ENCODE assay signal across 8 cellular contexts in the genomic region with DNA sequence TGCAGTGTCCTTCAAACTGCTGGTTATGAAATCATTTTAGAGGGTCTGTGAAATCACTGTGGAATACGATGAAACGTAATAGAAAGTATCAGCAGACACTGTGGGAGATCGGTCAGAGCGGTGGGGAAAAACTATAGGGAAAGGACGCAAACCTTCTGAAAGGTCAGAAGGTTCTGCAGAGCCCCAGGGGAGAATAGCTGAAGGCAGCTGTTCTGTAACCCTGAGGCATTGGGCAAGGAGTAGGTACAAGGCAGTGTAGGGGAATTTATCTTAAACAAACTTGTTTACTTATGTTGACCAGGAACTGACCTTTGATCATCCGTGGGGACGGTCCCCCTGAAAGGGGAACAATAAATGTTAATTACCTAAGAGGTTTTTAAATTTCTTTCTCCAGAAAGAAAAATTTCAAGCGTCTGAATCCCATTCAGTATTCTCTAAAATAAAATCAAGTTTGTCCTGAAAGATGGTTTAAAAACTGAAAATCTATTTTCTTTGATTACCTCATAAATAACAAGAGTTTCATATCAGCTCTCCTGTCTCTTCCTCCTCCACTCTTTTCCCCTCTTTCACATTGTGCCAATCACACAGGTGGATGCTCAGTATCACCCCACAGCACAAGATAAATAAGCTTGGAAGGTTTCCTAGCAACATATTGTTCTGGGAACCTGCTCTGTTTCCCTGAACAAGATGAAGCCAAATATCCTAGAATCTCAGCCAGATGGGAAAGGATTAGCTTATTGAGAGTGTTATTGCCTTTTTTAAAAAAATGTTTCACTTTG.
A peak's percentile ranks its signal among the peaks of the same experiment; 100 is the strongest.
DNase-seq lines count a peak whose midpoint lies in the region; ATAC-seq, FAIRE-seq and TF ChIP-seq lines count a peak whose summit lies in the region.

No MANE protein-coding gene starts in this region.

- peak; percentile 47 for ATAC-seq in GM21723 (IDR thresholded peaks at IDR 0.05; ENCODE audit: unreplicated experiment)
- ATAC-seq in effector memory CD8-positive, alpha-beta T cell (replicated peaks): no peak
- ATAC-seq in stimulated activated naive CD8-positive, alpha-beta T cell treated with anti-CD3 and anti-CD28 coated beads, Interleukin-15, Interleukin-2, amounts not matched to agents 100 U/mL and 50 U/mL, for 24 hours: no peak

- H3K4me1 Mint-ChIP-seq in effector memory CD8-positive, alpha-beta T cell (ENCODE audit: low read depth in 2 of 2): peaks cover 8 to 34% of the 10 kb centered on the region in 2 donors

- no peak overlapping the region for H3K4me3 Mint-ChIP-seq in effector memory CD8-positive, alpha-beta T cell

- FAIRE-seq in HTR-8/SVneo (lab: Jason Lieb, UNC): no peak
- no peak for FAIRE-seq in RCC 7860 (lab: Jason Lieb, UNC)

- CTCF ChIA-PET in HEK293T (lab: Yijun Ruan, JAX): interaction anchor here (0.6 to 1.6 kb wide), 3 partner anchors 45 to 1235 kb away, joined by 3 to 4 read pairs (median 3); no protein-coding TSS in a partner anchor

- H3K9me3 Mint-ChIP-seq in effector memory CD8-positive, alpha-beta T cell: no peaks in the 10 kb centered on the region

- no peaks in the 10 kb centered on the region for H3K27me3 Mint-ChIP-seq in effector memory CD8-positive, alpha-beta T cell

- peaks cover 14% of the 10 kb centered on the region for H3K36me3 Mint-ChIP-seq in effector memory CD8-positive, alpha-beta T cell (ENCODE audit: insufficient read depth)

- POLR2A ChIA-PET in HEK293T (lab: Yijun Ruan, JAX): interaction anchor here (1.5 kb wide), 1 partner anchor 46 kb away, joined by 6 read pairs; the partner anchor contains the start of gene CACYBP

- H3K27ac Mint-ChIP-seq in effector memory CD8-positive, alpha-beta T cell: peak overlapping the region; percentile 57 to 86

- DNase-seq in COLO668 (lab: John Stamatoyannopoulos, UW; ENCODE audit: unreplicated experiment) (peak; percentile 57), NCI-H2029 (lab: John Stamatoyannopoulos, UW) (peak; percentile 75), HEK293T (ENCODE audit: extremely low spot score) (no peak), HTR-8/SVneo (ENCODE audit: insufficient read length, low spot score) (no peak), RCC 7860 (ENCODE audit: low spot score) (no peak)
- DNase-seq in effector memory CD8-positive, alpha-beta T cell: no peak
- no peak for DNase-seq in stimulated activated naive CD8-positive, alpha-beta T cell treated with anti-CD3 and anti-CD28 coated beads, Interleukin-15, Interleukin-2, amounts not matched to agents 100 U/mL and 50 U/mL, for 24 hours

TF ChIP-seq in HEK293T, 16 proteins besides CTCF, POLR2A, EP300 and RAD21:
- TF ChIP-seq SP1 (IDR thresholded peaks at IDR 0.05): no peak
- TF ChIP-seq L3MBTL2 (conservative IDR thresholded peaks at IDR 0.05): no peak

Comparison
In these comparisons a context has a peak if more than half of its experiments do, and no peak if none do; other contexts are left out.
1. DNase-seq: peak in COLO668 (single experiment) and NCI-H2029 (single experiment); none in effector memory CD8-positive, alpha-beta T cell (0 of 3), HEK293T (single experiment), HTR-8/SVneo (single experiment), stimulated activated naive CD8-positive, alpha-beta T cell treated with anti-CD3 and anti-CD28 coated beads, Interleukin-15, Interleukin-2, amounts not matched to agents 100 U/mL and 50 U/mL, for 24 hours (single experiment) and RCC 7860 (single experiment).